Comparison of ENCODE assay signal across 11 cellular contexts in genomic region chr7:73830872-73831655, GRCh38. TPM values are rescaled to one million over a fixed set of nuclear protein-coding genes. Genes with fewer than 3 reads are reported as not detected.
DNase-seq lines count a peak whose midpoint lies in the region; ATAC-seq and TF ChIP-seq lines count a peak whose summit lies in the region.
"Had no signal": no experiment of that assay in that cellular context is flagged by ENCODE, and none has a peak within 500 bp of the region (broad histone marks: within the 10 kb centered on the region; RNA-seq: fewer than 3 reads in every experiment).

Gene CLDN4, plus strand, starts transcription at chr7:73830996. Its CDS starts 206 bp downstream, at chr7:73831202.

- H3K9me3 ChIP-seq in iPS-20b (ENCODE audit: insufficient read depth, low read depth, low read length) (no peaks in the 10 kb centered on the region), MG63 (no peaks in the 10 kb centered on the region)
- H3K9me3 ChIP-seq: SJSA1 had no signal

- H3K9ac ChIP-seq in iPS-20b (ENCODE audit: low read depth, low read length): peak within 1 kb of the TSS; percentile 77

- H3K4me1 Mint-ChIP-seq in stimulated activated naive B cell treated with anti-CD40 and anti-IgM and Interleukin-4, amounts not matched to agents 10 μg/mL and 1 μg/mL and 100 μg/mL, for 72 hours: peaks cover 27 to 36% of the 10 kb centered on the region in 2 donors

- no peak for ATAC-seq in stimulated activated naive B cell treated with anti-CD40 and anti-IgM and Interleukin-4, amounts not matched to agents 10 μg/mL and 1 μg/mL and 100 μg/mL, for 72 hours (replicated peaks)
- ATAC-seq in GM21825 (IDR thresholded peaks at IDR 0.05; ENCODE audit: unreplicated experiment): no peak
- no peak for ATAC-seq in activated naive CD4-positive, alpha-beta T cell treated with anti-CD3 and anti-CD28 coated beads, Interleukin-2, amount 50 U/mL, for 72 hours
- ATAC-seq: activated T-helper 17 cell treated with anti-CD3 and anti-CD28 coated beads, Interleukin-2, amount 50 U/mL, for 72 hours had no signal

- peaks cover 47% of the 10 kb centered on the region for H3K4me1 ChIP-seq in iPS-20b (ENCODE audit: insufficient read depth, low read length)

- H3K27me3 ChIP-seq in iPS-20b (ENCODE audit: insufficient read depth, low read length) (no peaks in the 10 kb centered on the region; the same call in 1 of the 2 replicates), MG63 (no peaks in the 10 kb centered on the region)
- H3K27me3 ChIP-seq: SJSA1 had no signal

- no peaks in the 10 kb centered on the region for H3K9me3 Mint-ChIP-seq in stimulated activated naive B cell treated with anti-CD40 and anti-IgM and Interleukin-4, amounts not matched to agents 10 μg/mL and 1 μg/mL and 100 μg/mL, for 72 hours
- no peaks in the 10 kb centered on the region for H3K9me3 Mint-ChIP-seq in activated naive CD4-positive, alpha-beta T cell treated with anti-CD3 and anti-CD28 coated beads, Interleukin-2, amount 50 U/mL, for 72 hours
- H3K9me3 Mint-ChIP-seq: activated T-helper 17 cell treated with anti-CD3 and anti-CD28 coated beads, Interleukin-2, amount 50 U/mL, for 72 hours had no signal

- no peak within 1 kb of the TSS for H3K4me3 Mint-ChIP-seq in stimulated activated naive B cell treated with anti-CD40 and anti-IgM and Interleukin-4, amounts not matched to agents 10 μg/mL and 1 μg/mL and 100 μg/mL, for 72 hours
- H3K4me3 Mint-ChIP-seq: activated T-helper 17 cell treated with anti-CD3 and anti-CD28 coated beads, Interleukin-2, amount 50 U/mL, for 72 hours had no signal

- H3K27ac ChIP-seq in RWPE1: peak within 1 kb of the TSS; percentile 52
- H3K27ac ChIP-seq in iPS-20b (ENCODE audit: low read length): peak within 1 kb of the TSS; percentile 62
- H3K27ac ChIP-seq: SJSA1 had no signal

- CTCF ChIA-PET in RWPE1 (lab: Yijun Ruan, JAX): interaction anchor here (0.6 to 1.2 kb wide), 2 partner anchors 25 kb away, joined by 3 to 4 read pairs; no protein-coding TSS in a partner anchor

- DNase-seq in LNCaP clone FGC (ENCODE audit: low read depth): peak; percentile 92
- peak; percentile 38 for DNase-seq in RWPE1 (ENCODE audit: low spot score)
- no peak for DNase-seq in stimulated activated naive B cell treated with anti-CD40 and anti-IgM and Interleukin-4, amounts not matched to agents 10 μg/mL and 1 μg/mL and 100 μg/mL, for 72 hours
- no peak for DNase-seq in medulla oblongata (ENCODE audit: extremely low spot score)
- DNase-seq in MG63: no peak
- no peak for DNase-seq in activated naive CD4-positive, alpha-beta T cell treated with anti-CD3 and anti-CD28 coated beads, Interleukin-2, amount 50 U/mL, for 72 hours (ENCODE audit: low spot score in 2 of 2)
- DNase-seq: stimulated activated CD4-positive, alpha-beta T cell treated with anti-CD3 and anti-CD28 coated beads, Interleukin-15, amount 100 ng/mL, for 24 hours had no signal

- no peaks in the 10 kb centered on the region for H3K27me3 Mint-ChIP-seq in stimulated activated naive B cell treated with anti-CD40 and anti-IgM and Interleukin-4, amounts not matched to agents 10 μg/mL and 1 μg/mL and 100 μg/mL, for 72 hours

- TF ChIP-seq CTCF in LNCaP clone FGC (IDR thresholded peaks at IDR 0.05; ENCODE audit: control insufficient read depth, extremely low read depth, insufficient read depth): no peak
- no peak for TF ChIP-seq CTCF in RWPE1 (conservative IDR thresholded peaks at IDR 0.05; ENCODE audit: low read depth)

- peak within 1 kb of the TSS; percentile 76 for H3K27ac Mint-ChIP-seq in stimulated activated naive B cell treated with anti-CD40 and anti-IgM and Interleukin-4, amounts not matched to agents 10 μg/mL and 1 μg/mL and 100 μg/mL, for 72 hours
- no peak within 1 kb of the TSS for H3K27ac Mint-ChIP-seq in activated naive CD4-positive, alpha-beta T cell treated with anti-CD3 and anti-CD28 coated beads, Interleukin-2, amount 50 U/mL, for 72 hours
- H3K27ac Mint-ChIP-seq: activated T-helper 17 cell treated with anti-CD3 and anti-CD28 coated beads, Interleukin-2, amount 50 U/mL, for 72 hours had no signal

- no peaks in the 10 kb centered on the region for H3K36me3 Mint-ChIP-seq in stimulated activated naive B cell treated with anti-CD40 and anti-IgM and Interleukin-4, amounts not matched to agents 10 μg/mL and 1 μg/mL and 100 μg/mL, for 72 hours
- H3K36me3 Mint-ChIP-seq in activated naive CD4-positive, alpha-beta T cell treated with anti-CD3 and anti-CD28 coated beads, Interleukin-2, amount 50 U/mL, for 72 hours: no peaks in the 10 kb centered on the region

- POLR2A ChIA-PET in RWPE1 (lab: Yijun Ruan, JAX; ENCODE audit: low non-redundant PET): interaction anchor here (0.6 to 1.1 kb wide), 3 partner anchors 9 to 21 kb away, joined by 3 to 4 read pairs (median 3); no protein-coding TSS in a partner anchor

- H3K4me3 ChIP-seq in LNCaP clone FGC (ENCODE audit: low read depth, low read length): peak within 1 kb of the TSS; percentile 93
- peak within 1 kb of the TSS; percentile 60 for H3K4me3 ChIP-seq in iPS-20b (ENCODE audit: low read length)
- H3K4me3 ChIP-seq in MG63: no peak within 1 kb of the TSS
- H3K4me3 ChIP-seq: SJSA1 had no signal

- H3K36me3 ChIP-seq in iPS-20b (ENCODE audit: insufficient read depth, low read depth, low read length) (no peaks in the 10 kb centered on the region), MG63 (no peaks in the 10 kb centered on the region)
- H3K36me3 ChIP-seq: SJSA1 had no signal

RNA-seq across cellular contexts. Expression of gene CLDN4, which starts in this region (rescaled TPM):
- total RNA-seq in MG63 (2014; rRNA removed; shearing (Covaris generic); ENCODE audit: low replicate concordance): not detected in 2 replicates
- total RNA-seq in activated naive CD4-positive, alpha-beta T cell treated with anti-CD3 and anti-CD28 coated beads, Interleukin-2, amount 50 U/mL, for 72 hours: under 1 TPM; 0.10 to 0.57 TPM

Comparison
In these comparisons a context has a peak if more than half of its experiments do, and no peak if none do; other contexts are left out.
1. DNase-seq: peak in LNCaP clone FGC (single experiment) and RWPE1 (single experiment); none in stimulated activated naive B cell treated with anti-CD40 and anti-IgM and Interleukin-4, amounts not matched to agents 10 μg/mL and 1 μg/mL and 100 μg/mL, for 72 hours (single experiment), medulla oblongata (single experiment), MG63 (single experiment) and activated naive CD4-positive, alpha-beta T cell treated with anti-CD3 and anti-CD28 coated beads, Interleukin-2, amount 50 U/mL, for 72 hours (0 of 2).